Comparison of ENCODE assay signal across 27 cellular contexts in the genomic region with DNA sequence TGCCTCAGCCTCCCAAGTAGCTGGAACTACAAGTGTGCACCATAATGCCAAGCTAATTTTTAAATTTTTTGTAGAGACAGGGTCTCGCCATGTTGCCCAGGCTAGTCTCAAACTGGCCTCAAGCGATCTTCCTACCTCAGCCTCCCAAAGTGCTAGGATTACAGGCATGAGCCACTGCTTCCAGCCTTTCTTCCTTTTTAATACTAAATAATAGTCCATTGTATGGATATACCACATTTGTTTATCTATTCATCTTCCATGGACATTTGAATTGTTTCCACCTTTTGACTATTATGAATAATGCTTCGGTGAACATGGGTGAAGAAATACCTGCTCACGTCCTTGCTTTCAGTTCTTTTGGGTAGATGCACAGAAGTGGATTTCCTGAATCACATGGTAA.
"Had no signal": no experiment of that assay in that cellular context is flagged by ENCODE, and none has a peak within 500 bp of the region (broad histone marks: within the 10 kb centered on the region; RNA-seq: fewer than 3 reads in every experiment).

No MANE protein-coding gene starts in this region.

- H3K4me2 ChIP-seq: hepatocyte had no signal

- H3K36me3 Mint-ChIP-seq: natural killer cell treated with Interleukin-12 subunit alpha and Interleukin-12 subunit beta and Interleukin-15 and Interleukin-18, amount 100 ng/mL, for 72 hours had no signal

- H3K4me3 Mint-ChIP-seq: memory B cell; natural killer cell treated with Interleukin-12 subunit alpha and Interleukin-12 subunit beta and Interleukin-15 and Interleukin-18, amount 100 ng/mL, for 72 hours; neural crest cell; stimulated activated naive CD8-positive, alpha-beta T cell treated with anti-CD3 and anti-CD28 coated beads, Interleukin-15, amount 100 ng/mL, for 72 hours had no signal

- H3K27me3 ChIP-seq: esophagus muscularis mucosa, foreskin keratinocyte, gastroesophageal sphincter, heart left ventricle, hepatocyte, right lobe of liver, suprapubic skin, thyroid gland had no signal

- DNase-seq: dermis blood vessel endothelial cell; effector memory CD4-positive, alpha-beta T cell; foreskin keratinocyte; heart left ventricle; kidney; right lobe of liver; small intestine; stimulated activated CD4-positive, alpha-beta T cell treated with anti-CD3 and anti-CD28 coated beads, Interleukin-15, amount 100 ng/mL, for 24 hours; stimulated activated CD4-positive, alpha-beta T cell treated with anti-CD3 and anti-CD28 coated beads, Interleukin-2, amount 100 ng/mL, for 48 hours; stimulated activated naive CD4-positive, alpha-beta T cell; stimulated activated naive CD8-positive, alpha-beta T cell treated with anti-CD3 and anti-CD28 coated beads, Interleukin-15, amount 100 ng/mL, for 72 hours; thyroid gland; trophoblast cell had no signal

- H3K27me3 Mint-ChIP-seq: memory B cell; natural killer cell treated with Interleukin-12 subunit alpha and Interleukin-12 subunit beta and Interleukin-15 and Interleukin-18, amount 100 ng/mL, for 72 hours; progenitor cell of endocrine pancreas; stimulated activated naive CD8-positive, alpha-beta T cell treated with anti-CD3 and anti-CD28 coated beads, Interleukin-15, amount 100 ng/mL, for 72 hours had no signal

- H3K9me3 Mint-ChIP-seq: memory B cell; natural killer cell treated with Interleukin-12 subunit alpha and Interleukin-12 subunit beta and Interleukin-15 and Interleukin-18, amount 100 ng/mL, for 72 hours; stimulated activated naive CD8-positive, alpha-beta T cell treated with anti-CD3 and anti-CD28 coated beads, Interleukin-15, amount 100 ng/mL, for 72 hours had no signal

- ATAC-seq: foreskin keratinocyte; gastroesophageal sphincter; heart left ventricle; left lobe of liver; natural killer cell treated with Interleukin-12 subunit alpha and Interleukin-12 subunit beta and Interleukin-15 and Interleukin-18, amount 100 ng/mL, for 72 hours; right lobe of liver; stimulated activated naive CD8-positive, alpha-beta T cell treated with anti-CD3 and anti-CD28 coated beads, Interleukin-15, amount 100 ng/mL, for 72 hours had no signal

- H3K27ac ChIP-seq: coronary artery, esophagus muscularis mucosa, foreskin keratinocyte, gastroesophageal sphincter, heart left ventricle, hepatocyte, neutrophil, parathyroid adenoma, right lobe of liver, suprapubic skin, thyroid gland had no signal

- H3K4me3 ChIP-seq: coronary artery, esophagus muscularis mucosa, gastroesophageal sphincter, heart left ventricle, hepatocyte, lung, right lobe of liver, suprapubic skin, thyroid gland had no signal

- H3K9me3 ChIP-seq: esophagus muscularis mucosa, gastroesophageal sphincter, heart left ventricle, neutrophil, right lobe of liver, suprapubic skin, thyroid gland had no signal

- H3K36me3 ChIP-seq: neutrophil, right lobe of liver, suprapubic skin, thyroid gland had no signal

- H3K27ac Mint-ChIP-seq: memory B cell; natural killer cell treated with Interleukin-12 subunit alpha and Interleukin-12 subunit beta and Interleukin-15 and Interleukin-18, amount 100 ng/mL, for 72 hours; progenitor cell of endocrine pancreas had no signal

- H3K4me1 ChIP-seq: right lobe of liver had no signal

- FAIRE-seq: endothelial cell of umbilical vein, kidney, small intestine had no signal
